ENCODE assay signal across 8 cellular contexts in the genomic region with DNA sequence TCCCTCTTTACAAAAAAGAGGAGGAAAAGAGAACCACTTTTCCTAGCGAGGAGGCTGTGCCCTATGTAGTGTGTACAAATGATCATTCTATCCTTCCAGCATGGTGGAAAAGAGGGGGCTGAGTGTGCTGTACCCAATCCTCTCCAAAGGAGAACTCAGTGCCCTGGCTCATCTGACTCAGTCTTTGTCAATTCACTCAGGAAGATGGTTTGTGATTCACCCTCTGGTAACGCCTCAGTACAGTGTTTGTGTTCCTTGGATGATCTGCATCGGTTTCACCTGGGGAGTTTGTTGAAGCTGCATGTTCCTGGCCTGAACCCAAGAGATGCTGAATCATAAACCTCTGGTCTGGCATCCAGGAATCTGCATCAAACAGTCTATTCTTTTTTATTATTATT.
DNase-seq lines count a peak whose midpoint lies in the region; ATAC-seq and TF ChIP-seq lines count a peak whose summit lies in the region.

No MANE protein-coding gene starts in this region.

- ATAC-seq in GM19395 (IDR thresholded peaks at IDR 0.05; ENCODE audit: unreplicated experiment): no peak
- ATAC-seq in HG02870 (IDR thresholded peaks at IDR 0.05; ENCODE audit: unreplicated experiment): no peak
- ATAC-seq in HG03439 (IDR thresholded peaks at IDR 0.05; ENCODE audit: unreplicated experiment): no peak
- ATAC-seq in HG03280 (IDR thresholded peaks at IDR 0.05; ENCODE audit: unreplicated experiment): no peak

- peaks cover 5% of the 10 kb centered on the region for H3K4me1 ChIP-seq in muscle layer of colon (ENCODE audit: insufficient read depth, low read length)

- no peaks in the 10 kb centered on the region for H3K36me3 ChIP-seq in brain microvascular endothelial cell (replicated peaks)
- H3K36me3 ChIP-seq in muscle layer of colon (ENCODE audit: insufficient read depth, low read length): no peaks in the 10 kb centered on the region

- no peak for TF ChIP-seq CTCF in brain microvascular endothelial cell (IDR thresholded peaks at IDR 0.05; ENCODE audit: low read depth, low read length, missing control alignments)

- H3K27me3 ChIP-seq in brain microvascular endothelial cell (replicated peaks) (no peaks in the 10 kb centered on the region), muscle layer of colon (ENCODE audit: control insufficient read depth in 1 of 2, insufficient read depth in 2 of 2, low read length in 2 of 2) (no peaks in the 10 kb centered on the region)

- peak overlapping the region; percentile 81 for H3K27ac ChIP-seq in brain microvascular endothelial cell
- peak overlapping the region; percentile 24 for H3K27ac ChIP-seq in muscle layer of colon (ENCODE audit: low read depth, low read length)

- H3K4me3 ChIP-seq in brain microvascular endothelial cell (ENCODE audit: low read depth, low read length) (peak overlapping the region; percentile 20), muscle layer of colon (ENCODE audit: low read depth in 1 of 2, low read length in 2 of 2) (peak overlapping the region; percentile 16 to 21)

- no peak overlapping the region for H3K9ac ChIP-seq in muscle layer of colon (ENCODE audit: low read length)

- in situ Hi-C loops in brain microvascular endothelial cell (cut with HindIII; ENCODE audit: low pct_ligation_motif_present, low sequenced_read_pairs): no loop called here

- no peaks in the 10 kb centered on the region for H3K9me3 ChIP-seq in muscle layer of colon (ENCODE audit: low read length)

- peak; percentile 68 for DNase-seq in Ammon's horn (ENCODE audit: low spot score)
- peak; percentile 72 for DNase-seq in HS-5 (ENCODE audit: low read depth)
- DNase-seq in brain microvascular endothelial cell: peak; percentile 93
